Comparison of ENCODE assay signal across 1 cellular context in the genomic region with DNA sequence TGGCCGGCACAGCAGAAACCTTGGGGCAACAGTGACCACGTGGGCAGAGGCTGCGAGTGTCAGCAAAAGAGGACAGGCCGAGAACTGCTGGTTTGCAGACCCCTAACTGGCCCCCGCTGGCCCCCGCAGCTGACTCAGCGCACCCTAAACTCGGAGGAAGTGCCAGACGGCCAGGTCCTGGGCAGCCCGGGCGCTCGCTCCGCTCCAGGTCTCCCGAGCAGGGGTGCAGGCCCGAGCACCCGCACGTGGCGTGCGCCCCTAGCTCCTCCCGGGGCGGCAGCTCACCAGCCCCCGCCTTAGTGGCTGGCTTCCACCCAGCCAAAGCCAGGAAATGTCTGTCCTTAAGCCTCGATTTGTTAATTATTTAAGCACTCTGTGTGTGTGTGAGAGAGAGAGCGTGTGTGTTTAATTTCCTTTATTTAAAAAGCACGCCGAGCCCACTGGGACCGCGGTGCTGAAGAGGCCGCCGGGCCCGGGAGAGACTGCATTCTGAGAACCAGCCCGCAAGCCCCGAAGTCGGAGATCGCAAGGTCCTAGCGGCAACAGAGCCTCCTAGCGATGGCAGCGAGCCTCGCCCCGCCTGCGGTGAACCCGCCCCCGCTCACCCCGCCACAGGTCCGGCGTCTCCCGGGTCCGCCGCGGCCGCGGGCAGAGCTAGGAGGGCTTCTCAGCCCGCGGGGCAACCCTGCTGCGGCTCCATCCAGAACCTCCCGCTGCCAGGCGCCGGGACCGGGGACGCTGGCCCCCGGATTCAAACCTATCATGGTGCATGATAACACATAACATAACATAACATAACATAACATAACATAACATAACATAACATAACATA.
TF ChIP-seq lines count a peak whose summit lies in the region.

No MANE protein-coding gene starts in this region.

TF ChIP-seq in K562, 482 proteins besides CTCF, POLR2A, EP300 and RAD21 (continued from another document and continues in another):
- TF ChIP-seq, protein P1, sequence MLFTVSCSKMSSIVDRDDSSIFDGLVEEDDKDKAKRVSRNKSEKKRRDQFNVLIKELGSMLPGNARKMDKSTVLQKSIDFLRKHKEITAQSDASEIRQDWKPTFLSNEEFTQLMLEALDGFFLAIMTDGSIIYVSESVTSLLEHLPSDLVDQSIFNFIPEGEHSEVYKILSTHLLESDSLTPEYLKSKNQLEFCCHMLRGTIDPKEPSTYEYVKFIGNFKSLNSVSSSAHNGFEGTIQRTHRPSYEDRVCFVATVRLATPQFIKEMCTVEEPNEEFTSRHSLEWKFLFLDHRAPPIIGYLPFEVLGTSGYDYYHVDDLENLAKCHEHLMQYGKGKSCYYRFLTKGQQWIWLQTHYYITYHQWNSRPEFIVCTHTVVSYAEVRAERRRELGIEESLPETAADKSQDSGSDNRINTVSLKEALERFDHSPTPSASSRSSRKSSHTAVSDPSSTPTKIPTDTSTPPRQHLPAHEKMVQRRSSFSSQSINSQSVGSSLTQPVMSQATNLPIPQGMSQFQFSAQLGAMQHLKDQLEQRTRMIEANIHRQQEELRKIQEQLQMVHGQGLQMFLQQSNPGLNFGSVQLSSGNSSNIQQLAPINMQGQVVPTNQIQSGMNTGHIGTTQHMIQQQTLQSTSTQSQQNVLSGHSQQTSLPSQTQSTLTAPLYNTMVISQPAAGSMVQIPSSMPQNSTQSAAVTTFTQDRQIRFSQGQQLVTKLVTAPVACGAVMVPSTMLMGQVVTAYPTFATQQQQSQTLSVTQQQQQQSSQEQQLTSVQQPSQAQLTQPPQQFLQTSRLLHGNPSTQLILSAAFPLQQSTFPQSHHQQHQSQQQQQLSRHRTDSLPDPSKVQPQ (CRISPR knock-in tag; IDR thresholded peaks at IDR 0.05; ENCODE audit: borderline replicate concordance): no peak
- TF ChIP-seq CHD4 (IDR thresholded peaks at IDR 0.05; ENCODE audit: insufficient read depth, insufficient replicate concordance, low read depth, low read length, poor library complexity, severe bottlenecking) (no peak), PHB2 (IDR thresholded peaks at IDR 0.05; ENCODE audit: low read depth) (no peak), ZKSCAN8 (CRISPR knock-in tag; IDR thresholded peaks at IDR 0.05) (no peak), CHD1 (IDR thresholded peaks at IDR 0.05; ENCODE audit: low read length) (peak; percentile 73), SRSF7 (optimal IDR thresholded peaks at IDR 0.05; ENCODE audit: low read depth, low read length) (no peak), EWSR1 (IDR thresholded peaks at IDR 0.05; ENCODE audit: borderline replicate concordance, low read depth, partially characterized antibody) (no peak), ELF1 (tag; IDR thresholded peaks at IDR 0.05) (no peak), OTX1 (CRISPR knock-in tag; IDR thresholded peaks at IDR 0.05) (no peak), GABPA (tag; conservative IDR thresholded peaks at IDR 0.05; ENCODE audit: low read depth) (no peak), ZNF239 (CRISPR knock-in tag; IDR thresholded peaks at IDR 0.05) (no peak), GTF2F1 (IDR thresholded peaks at IDR 0.05; ENCODE audit: low read depth, low read length) (no peak), ZNF354B (CRISPR knock-in tag; IDR thresholded peaks at IDR 0.05) (0 out of 2 replicates have a peak, but pooled peaks have one; percentile 32), BMI1 (IDR thresholded peaks at IDR 0.05; ENCODE audit: low read length) (no peak), CEBPG (CRISPR knock-in tag; IDR thresholded peaks at IDR 0.05) (no peak), CEBPG (tag; conservative IDR thresholded peaks at IDR 0.05 in 1 of 2, IDR thresholded peaks at IDR 0.05 in 1 of 2) (no peak), KAT2B (IDR thresholded peaks at IDR 0.05; ENCODE audit: low read depth, low read length) (no peak), PTBP1 (IDR thresholded peaks at IDR 0.05; ENCODE audit: low read depth, low read length) (no peak), ZNF121 (CRISPR knock-in tag; conservative IDR thresholded peaks at IDR 0.05) (no peak), ELF2 (CRISPR knock-in tag; IDR thresholded peaks at IDR 0.05) (no peak), CTBP1 (IDR thresholded peaks at IDR 0.05; ENCODE audit: borderline replicate concordance) (peak; percentile 44; the same call in 1 of the 2 replicates), NR3C1 (CRISPR knock-in tag; IDR thresholded peaks at IDR 0.05) (no peak)
- TF ChIP-seq, protein P2, sequence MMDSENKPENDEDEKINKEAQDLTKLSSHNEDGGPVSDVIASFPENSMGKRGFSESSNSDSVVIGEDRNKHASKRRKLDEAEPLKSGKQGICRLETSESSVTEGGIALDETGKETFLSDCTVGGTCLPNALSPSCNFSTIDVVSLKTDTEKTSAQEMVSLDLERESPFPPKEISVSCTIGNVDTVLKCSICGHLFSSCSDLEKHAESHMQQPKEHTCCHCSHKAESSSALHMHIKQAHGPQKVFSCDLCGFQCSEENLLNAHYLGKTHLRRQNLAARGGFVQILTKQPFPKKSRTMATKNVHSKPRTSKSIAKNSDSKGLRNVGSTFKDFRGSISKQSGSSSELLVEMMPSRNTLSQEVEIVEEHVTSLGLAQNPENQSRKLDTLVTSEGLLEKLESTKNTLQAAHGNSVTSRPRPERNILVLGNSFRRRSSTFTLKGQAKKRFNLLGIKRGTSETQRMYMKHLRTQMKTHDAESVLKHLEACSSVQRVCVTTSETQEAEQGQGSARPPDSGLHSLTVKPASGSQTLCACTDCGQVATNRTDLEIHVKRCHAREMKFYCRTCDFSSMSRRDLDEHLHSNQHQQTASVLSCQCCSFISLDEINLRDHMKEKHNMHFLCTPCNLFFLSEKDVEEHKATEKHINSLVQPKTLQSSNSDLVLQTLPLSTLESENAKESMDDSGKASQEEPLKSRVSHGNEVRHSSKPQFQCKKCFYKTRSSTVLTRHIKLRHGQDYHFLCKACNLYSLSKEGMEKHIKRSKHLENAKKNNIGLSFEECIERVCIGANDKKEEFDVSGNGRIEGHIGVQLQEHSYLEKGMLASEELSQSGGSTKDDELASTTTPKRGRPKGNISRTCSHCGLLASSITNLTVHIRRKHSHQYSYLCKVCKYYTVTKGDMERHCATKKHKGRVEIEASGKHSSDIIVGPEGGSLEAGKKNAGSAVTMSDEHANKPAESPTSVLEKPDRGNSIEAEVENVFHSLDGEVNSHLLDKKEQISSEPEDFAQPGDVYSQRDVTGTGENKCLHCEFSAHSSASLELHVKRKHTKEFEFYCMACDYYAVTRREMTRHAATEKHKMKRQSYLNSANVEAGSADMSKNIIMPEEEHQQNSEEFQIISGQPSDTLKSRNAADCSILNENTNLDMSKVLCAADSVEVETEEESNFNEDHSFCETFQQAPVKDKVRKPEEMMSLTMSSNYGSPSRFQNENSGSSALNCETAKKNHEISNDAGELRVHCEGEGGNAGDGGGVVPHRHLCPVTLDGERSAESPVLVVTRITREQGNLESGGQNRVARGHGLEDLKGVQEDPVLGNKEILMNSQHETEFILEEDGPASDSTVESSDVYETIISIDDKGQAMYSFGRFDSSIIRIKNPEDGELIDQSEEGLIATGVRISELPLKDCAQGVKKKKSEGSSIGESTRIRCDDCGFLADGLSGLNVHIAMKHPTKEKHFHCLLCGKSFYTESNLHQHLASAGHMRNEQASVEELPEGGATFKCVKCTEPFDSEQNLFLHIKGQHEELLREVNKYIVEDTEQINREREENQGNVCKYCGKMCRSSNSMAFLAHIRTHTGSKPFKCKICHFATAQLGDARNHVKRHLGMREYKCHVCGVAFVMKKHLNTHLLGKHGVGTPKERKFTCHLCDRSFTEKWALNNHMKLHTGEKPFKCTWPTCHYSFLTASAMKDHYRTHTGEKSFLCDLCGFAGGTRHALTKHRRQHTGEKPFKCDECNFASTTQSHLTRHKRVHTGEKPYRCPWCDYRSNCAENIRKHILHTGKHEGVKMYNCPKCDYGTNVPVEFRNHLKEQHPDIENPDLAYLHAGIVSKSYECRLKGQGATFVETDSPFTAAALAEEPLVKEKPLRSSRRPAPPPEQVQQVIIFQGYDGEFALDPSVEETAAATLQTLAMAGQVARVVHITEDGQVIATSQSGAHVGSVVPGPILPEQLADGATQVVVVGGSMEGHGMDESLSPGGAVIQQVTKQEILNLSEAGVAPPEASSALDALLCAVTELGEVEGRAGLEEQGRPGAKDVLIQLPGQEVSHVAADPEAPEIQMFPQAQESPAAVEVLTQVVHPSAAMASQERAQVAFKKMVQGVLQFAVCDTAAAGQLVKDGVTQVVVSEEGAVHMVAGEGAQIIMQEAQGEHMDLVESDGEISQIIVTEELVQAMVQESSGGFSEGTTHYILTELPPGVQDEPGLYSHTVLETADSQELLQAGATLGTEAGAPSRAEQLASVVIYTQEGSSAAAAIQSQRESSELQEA (IDR thresholded peaks at IDR 0.05; ENCODE audit: low read depth): no peak
- TF ChIP-seq, protein P3, sequence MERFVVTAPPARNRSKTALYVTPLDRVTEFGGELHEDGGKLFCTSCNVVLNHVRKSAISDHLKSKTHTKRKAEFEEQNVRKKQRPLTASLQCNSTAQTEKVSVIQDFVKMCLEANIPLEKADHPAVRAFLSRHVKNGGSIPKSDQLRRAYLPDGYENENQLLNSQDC (CRISPR knock-in tag; IDR thresholded peaks at IDR 0.05): no peak
- TF ChIP-seq, protein P4, sequence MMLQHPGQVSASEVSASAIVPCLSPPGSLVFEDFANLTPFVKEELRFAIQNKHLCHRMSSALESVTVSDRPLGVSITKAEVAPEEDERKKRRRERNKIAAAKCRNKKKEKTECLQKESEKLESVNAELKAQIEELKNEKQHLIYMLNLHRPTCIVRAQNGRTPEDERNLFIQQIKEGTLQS (IDR thresholded peaks at IDR 0.05): no peak
- TF ChIP-seq, protein P4 (CRISPR knock-in tag; conservative IDR thresholded peaks at IDR 0.05): no peak
- TF ChIP-seq, protein P5, sequence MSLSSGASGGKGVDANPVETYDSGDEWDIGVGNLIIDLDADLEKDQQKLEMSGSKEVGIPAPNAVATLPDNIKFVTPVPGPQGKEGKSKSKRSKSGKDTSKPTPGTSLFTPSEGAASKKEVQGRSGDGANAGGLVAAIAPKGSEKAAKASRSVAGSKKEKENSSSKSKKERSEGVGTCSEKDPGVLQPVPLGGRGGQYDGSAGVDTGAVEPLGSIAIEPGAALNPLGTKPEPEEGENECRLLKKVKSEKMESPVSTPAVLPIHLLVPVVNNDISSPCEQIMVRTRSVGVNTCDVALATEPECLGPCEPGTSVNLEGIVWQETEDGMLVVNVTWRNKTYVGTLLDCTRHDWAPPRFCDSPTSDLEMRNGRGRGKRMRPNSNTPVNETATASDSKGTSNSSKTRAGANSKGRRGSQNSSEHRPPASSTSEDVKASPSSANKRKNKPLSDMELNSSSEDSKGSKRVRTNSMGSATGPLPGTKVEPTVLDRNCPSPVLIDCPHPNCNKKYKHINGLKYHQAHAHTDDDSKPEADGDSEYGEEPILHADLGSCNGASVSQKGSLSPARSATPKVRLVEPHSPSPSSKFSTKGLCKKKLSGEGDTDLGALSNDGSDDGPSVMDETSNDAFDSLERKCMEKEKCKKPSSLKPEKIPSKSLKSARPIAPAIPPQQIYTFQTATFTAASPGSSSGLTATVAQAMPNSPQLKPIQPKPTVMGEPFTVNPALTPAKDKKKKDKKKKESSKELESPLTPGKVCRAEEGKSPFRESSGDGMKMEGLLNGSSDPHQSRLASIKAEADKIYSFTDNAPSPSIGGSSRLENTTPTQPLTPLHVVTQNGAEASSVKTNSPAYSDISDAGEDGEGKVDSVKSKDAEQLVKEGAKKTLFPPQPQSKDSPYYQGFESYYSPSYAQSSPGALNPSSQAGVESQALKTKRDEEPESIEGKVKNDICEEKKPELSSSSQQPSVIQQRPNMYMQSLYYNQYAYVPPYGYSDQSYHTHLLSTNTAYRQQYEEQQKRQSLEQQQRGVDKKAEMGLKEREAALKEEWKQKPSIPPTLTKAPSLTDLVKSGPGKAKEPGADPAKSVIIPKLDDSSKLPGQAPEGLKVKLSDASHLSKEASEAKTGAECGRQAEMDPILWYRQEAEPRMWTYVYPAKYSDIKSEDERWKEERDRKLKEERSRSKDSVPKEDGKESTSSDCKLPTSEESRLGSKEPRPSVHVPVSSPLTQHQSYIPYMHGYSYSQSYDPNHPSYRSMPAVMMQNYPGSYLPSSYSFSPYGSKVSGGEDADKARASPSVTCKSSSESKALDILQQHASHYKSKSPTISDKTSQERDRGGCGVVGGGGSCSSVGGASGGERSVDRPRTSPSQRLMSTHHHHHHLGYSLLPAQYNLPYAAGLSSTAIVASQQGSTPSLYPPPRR (CRISPR knock-in tag; IDR thresholded peaks at IDR 0.05; ENCODE audit: borderline replicate concordance): no peak
